Comparison of ENCODE assay signal across 12 cellular contexts in genomic region chr5:177483994-177484901, GRCh38. TPM values are rescaled to one million over a fixed set of nuclear protein-coding genes. Genes with fewer than 3 reads are reported as not detected.
DNase-seq lines count a peak whose midpoint lies in the region; ATAC-seq, FAIRE-seq and TF ChIP-seq lines count a peak whose summit lies in the region.
"Had no signal": no experiment of that assay in that cellular context is flagged by ENCODE, and none has a peak within 500 bp of the region (broad histone marks: within the 10 kb centered on the region; RNA-seq: fewer than 3 reads in every experiment).

No MANE protein-coding gene starts in this region.

- DNase-seq in M059J (ENCODE audit: low read depth) (peak; percentile 15), bronchial epithelial cell (ENCODE audit: low read depth) (no peak), gastrocnemius medialis (peak in 1 of 2 donors; percentile 82), EL (no peak), dedifferentiated amniotic fluid mesenchymal stem cell (ENCODE audit: extremely low spot score) (no peak), omental fat pad (ENCODE audit: low spot score) (no peak)
- DNase-seq: activated CD4-positive, CD25-positive, alpha-beta regulatory T cell; activated effector memory CD4-positive, alpha-beta T cell treated with anti-CD3 and anti-CD28 coated beads, Interleukin-2, amount 50 U/mL, for 16 hours; foreskin keratinocyte had no signal

- peaks cover 36 to 53% of the 10 kb centered on the region in 2 donors for H3K4me1 ChIP-seq in gastrocnemius medialis
- H3K4me1 ChIP-seq: foreskin keratinocyte had no signal

- peak; percentile 45 to 70 for ATAC-seq in gastrocnemius medialis
- no peak for ATAC-seq in omental fat pad (ENCODE audit: low FRiP score)
- ATAC-seq: foreskin keratinocyte had no signal

- no peaks in the 10 kb centered on the region for H3K9me3 ChIP-seq in gastrocnemius medialis
- H3K9me3 ChIP-seq: suprapubic skin had no signal

- H3K36me3 ChIP-seq in bronchial epithelial cell (ENCODE audit: control insufficient read depth, insufficient read depth, low read length) (peaks cover 45% of the 10 kb centered on the region), gastrocnemius medialis (peaks cover 0 to 30% of the 10 kb centered on the region in 2 donors)

- TF ChIP-seq CTCF in bronchial epithelial cell (IDR thresholded peaks at IDR 0.05; ENCODE audit: insufficient read depth, low read length, severe bottlenecking) (no peak), gastrocnemius medialis (IDR thresholded peaks at IDR 0.05 in 4 of 5, conservative IDR thresholded peaks at IDR 0.05 in 1 of 5) (no peak), omental fat pad (IDR thresholded peaks at IDR 0.05) (no peak)

- intact Hi-C loops in gastrocnemius medialis (cut with DNase I; ENCODE audit: low total_unique reads) = no loop called here

- no peaks in the 10 kb centered on the region for H3K27me3 ChIP-seq in bronchial epithelial cell (ENCODE audit: control insufficient read depth, insufficient read depth, low read length)
- no peaks in the 10 kb centered on the region for H3K27me3 ChIP-seq in gastrocnemius medialis
- H3K27me3 ChIP-seq: foreskin keratinocyte, suprapubic skin had no signal

- H3K4me3 ChIP-seq in bronchial epithelial cell (ENCODE audit: low read depth, low read length) = no peak overlapping the region
- H3K4me3 ChIP-seq in gastrocnemius medialis = no peak overlapping the region
- H3K4me3 ChIP-seq: suprapubic skin had no signal

- in situ Hi-C loops in gastrocnemius medialis (cut with MboI; ENCODE audit: low sequenced_read_pairs in 4 of 4) = no loop called here

- no peak for TF ChIP-seq POLR2A in gastrocnemius medialis (IDR thresholded peaks at IDR 0.05)

- H3K27ac ChIP-seq in gastrocnemius medialis = peak overlapping the region; percentile 80 to 84 (median 82)
- H3K27ac ChIP-seq: foreskin keratinocyte, parathyroid adenoma, suprapubic skin had no signal

- peak; percentile 91 for FAIRE-seq in bronchial epithelial cell (lab: Jason Lieb, UNC)
- FAIRE-seq: colon had no signal

RNA-seq across cellular contexts. Expression of gene DBN1, which starts 10.8 kb away (rescaled TPM):
- total RNA-seq in M059J (2014; rRNA removed; shearing (Covaris generic)) = 73.0 and 121 TPM in 2 replicates
- total RNA-seq in bronchial epithelial cell (58.7 and 71.7 TPM in 2 replicates), gastrocnemius medialis (10 to 100 TPM; 16.3 to 27.5 (median 23.2) TPM), omental fat pad (10 to 100 TPM; 33.5 to 78.5 (median 38.3) TPM)

RNA-seq across cellular contexts. Expression of gene PDLIM7, which starts 13.2 kb away (rescaled TPM):
- 172 and 230 TPM in 2 replicates for total RNA-seq in M059J (2014; rRNA removed; shearing (Covaris generic))
- total RNA-seq in bronchial epithelial cell (19.5 and 26.2 TPM in 2 replicates), gastrocnemius medialis (100 to 1,000 TPM; 132 to 244 (median 220) TPM), omental fat pad (10 to 100 TPM; 20.0 to 63.2 (median 34.2) TPM)

RNA-seq across cellular contexts. Expression of gene DOK3, which starts 25.4 kb away (rescaled TPM):
- total RNA-seq in M059J (2014; rRNA removed; shearing (Covaris generic)) = 2.2 and 6.7 TPM in 2 replicates
- total RNA-seq in bronchial epithelial cell (0.53 and 1.4 TPM in 2 replicates), gastrocnemius medialis (1 to 10 TPM; 2.1 to 5.1 (median 2.9) TPM), omental fat pad (10 to 100 TPM in 3 of 4 donors, 1 to 10 TPM in 1; 7.4 to 41.0 (median 16.3) TPM)

RNA-seq across cellular contexts. Expression of gene DDX41, which starts 32.5 kb away (rescaled TPM):
- 66.0 and 103 TPM in 2 replicates for total RNA-seq in M059J (2014; rRNA removed; shearing (Covaris generic))
- total RNA-seq in bronchial epithelial cell (108 and 250 TPM in 2 replicates), gastrocnemius medialis (100 to 1,000 TPM in 1 of 4 donors, 10 to 100 TPM in 3; 47.1 to 105 (median 62.3) TPM), omental fat pad (10 to 100 TPM; 66.2 to 93.7 (median 73.6) TPM)

RNA-seq across cellular contexts. Expression of gene PRR7, which starts 37.6 kb away (rescaled TPM):
- 24.8 and 44.4 TPM in 2 replicates for total RNA-seq in M059J (2014; rRNA removed; shearing (Covaris generic))
- total RNA-seq in bronchial epithelial cell (3.1 and 5.0 TPM in 2 replicates), gastrocnemius medialis (1 to 10 TPM in 2 of 4 donors, under 1 TPM in 1, not detected in 1; 0.63 to 2.0 (median 1.4) TPM), omental fat pad (1 to 10 TPM in 3 of 4 donors, not detected in 1; 1.6 to 2.8 (median 2.1) TPM)
